In the genomic region with DNA sequence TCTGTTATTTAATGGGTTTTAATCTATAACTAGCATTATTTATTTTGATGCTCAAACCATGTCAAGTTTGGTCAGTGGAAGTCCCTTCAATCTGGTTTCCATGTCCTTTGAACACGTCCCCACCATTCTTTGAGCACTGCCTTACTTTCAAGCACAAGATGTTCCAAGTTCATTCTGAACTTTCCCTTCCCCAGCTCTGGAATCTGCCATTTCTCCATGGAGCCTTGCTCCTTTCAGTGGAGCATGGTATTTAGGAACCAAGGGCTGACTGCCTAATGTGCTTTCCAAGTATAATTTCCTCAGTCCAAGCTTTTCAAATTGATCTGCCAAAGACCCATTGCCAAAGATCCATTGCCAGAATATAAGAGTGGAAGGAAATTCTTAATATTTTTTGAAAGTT, we compare ENCODE assay signal across 9 cellular contexts. TPM values are rescaled to one million over a fixed set of nuclear protein-coding genes. Genes with fewer than 3 reads are reported as not detected.
DNase-seq lines count a peak whose midpoint lies in the region; ATAC-seq and TF ChIP-seq lines count a peak whose summit lies in the region.
"Had no signal": no experiment of that assay in that cellular context is flagged by ENCODE, and none has a peak within 500 bp of the region (broad histone marks: within the 10 kb centered on the region; RNA-seq: fewer than 3 reads in every experiment).

No MANE protein-coding gene starts in this region.

- H3K4me2 ChIP-seq in OCI-LY7 (ENCODE audit: low read length) = peak overlapping the region; percentile 73

- peak overlapping the region; percentile 65 for H3K4me3 Mint-ChIP-seq in progenitor cell of endocrine pancreas (ENCODE audit: low read depth)

- peak overlapping the region; percentile 87 for H3K4me3 ChIP-seq in GM12865 (ENCODE audit: low read depth, low read length)
- H3K4me3 ChIP-seq in OCI-LY7 (ENCODE audit: low read depth, low read length, poor library complexity, severe bottlenecking) = peak overlapping the region; percentile 77
- H3K4me3 ChIP-seq in epithelial cell of esophagus (ENCODE audit: low read length) = peak overlapping the region; percentile 95
- peak overlapping the region in 1 of 2 donors; percentile 63 for H3K4me3 ChIP-seq in gastroesophageal sphincter

- H3K4me1 ChIP-seq in OCI-LY7 (ENCODE audit: insufficient read depth, low read length, poor library complexity, severe bottlenecking) (peaks cover 16% of the 10 kb centered on the region), gastroesophageal sphincter (peaks cover 0 to 22% (median 7%) of the 10 kb centered on the region in 3 donors)

- TF ChIP-seq CTCF in GM12865 (IDR thresholded peaks at IDR 0.05; ENCODE audit: insufficient read depth, low read depth, low read length, missing control alignments) (no peak), OCI-LY7 (conservative IDR thresholded peaks at IDR 0.05; ENCODE audit: low read length) (no peak), epithelial cell of esophagus (IDR thresholded peaks at IDR 0.05; ENCODE audit: insufficient read depth, low read depth, low read length, missing control alignments) (no peak), progenitor cell of endocrine pancreas (IDR thresholded peaks at IDR 0.05; ENCODE audit: unreplicated experiment) (no peak), gastroesophageal sphincter (IDR thresholded peaks at IDR 0.05) (no peak)

- H3K9me3 ChIP-seq in OCI-LY7 (ENCODE audit: low read length) (peaks cover 28% of the 10 kb centered on the region; the same call in 1 of the 2 replicates), gastroesophageal sphincter (peaks cover 0 to 8% (median 0%) of the 10 kb centered on the region in 3 donors)
- H3K9me3 ChIP-seq: body of pancreas had no signal

- no peak for ATAC-seq in gastroesophageal sphincter

- POLR2A ChIA-PET in OCI-LY7 (lab: Charles Lee) = interaction anchor here (2.1 to 2.2 kb wide), 2 partner anchors 23 to 25 kb away, joined by 5 to 8 read pairs; no protein-coding TSS in a partner anchor

- intact Hi-C loops in OCI-LY7 (cut with micrococcal nuclease; ENCODE audit: unreplicated experiment) = loop anchor here (1.0 kb wide), 1 partner anchor 24 kb away; the partner anchor contains the start of gene PSMC4

- H3K9me3 Mint-ChIP-seq in progenitor cell of endocrine pancreas (ENCODE audit: low read depth) = peaks cover 3% of the 10 kb centered on the region

- H2AFZ ChIP-seq in OCI-LY7 (ENCODE audit: low read length) = no peak overlapping the region

- DNase-seq in GM12865 (ENCODE audit: low read depth) (no peak), OCI-LY7 (ENCODE audit: low spot score) (no peak), epithelial cell of esophagus (ENCODE audit: low read depth) (no peak), progenitor cell of endocrine pancreas (ENCODE audit: low spot score, unreplicated experiment) (no peak), NCI-H1694 (lab: John Stamatoyannopoulos, UW) (no peak), germinal center (ENCODE audit: low spot score) (no peak), KBM-7 (no peak)

- no peaks in the 10 kb centered on the region for H3K9me2 ChIP-seq in OCI-LY7 (ENCODE audit: insufficient read depth, low read length)

- H3K4me1 Mint-ChIP-seq in progenitor cell of endocrine pancreas (ENCODE audit: low read depth) = peaks cover 17% of the 10 kb centered on the region

- CTCF ChIA-PET in OCI-LY7 (lab: Charles Lee; ENCODE audit: unreplicated experiment) = no interaction called here

- BruUV-seq in OCI-LY7 (replicated peaks; lab: Mats Ljungman, UMichigan) = no TSS peak

- TF ChIP-seq POLR2A in gastroesophageal sphincter (IDR thresholded peaks at IDR 0.05) = no peak

- H4K20me1 ChIP-seq in OCI-LY7 (ENCODE audit: insufficient read depth, low read length) = no peaks in the 10 kb centered on the region

- no peaks in the 10 kb centered on the region for H3K27me3 Mint-ChIP-seq in progenitor cell of endocrine pancreas

- peaks cover 18% of the 10 kb centered on the region; the same call in 1 of the 2 replicates for H3K79me2 ChIP-seq in OCI-LY7 (ENCODE audit: insufficient read depth, low read depth, low read length)

- TF ChIP-seq EP300 in gastroesophageal sphincter (IDR thresholded peaks at IDR 0.05) = no peak

- no peaks in the 10 kb centered on the region for H3K27me3 ChIP-seq in gastroesophageal sphincter
- H3K27me3 ChIP-seq: body of pancreas had no signal

- H3K27ac Mint-ChIP-seq in progenitor cell of endocrine pancreas = no peak overlapping the region

- peaks cover 17% of the 10 kb centered on the region; the same call in 1 of the 2 replicates for H3K36me3 ChIP-seq in OCI-LY7 (ENCODE audit: insufficient read depth, low read length)
- H3K36me3 ChIP-seq in gastroesophageal sphincter = peaks cover 0 to 12% of the 10 kb centered on the region in 2 donors

- peaks cover 5% of the 10 kb centered on the region for H3K36me3 Mint-ChIP-seq in progenitor cell of endocrine pancreas (ENCODE audit: insufficient read depth)

- in situ Hi-C loops in KBM-7 (cut with MboI; ENCODE audit: low pct_unique_long_range_greater_than_20kb, low sequenced_read_pairs) = no loop called here

- H3K27ac ChIP-seq in OCI-LY7 (ENCODE audit: low read depth, low read length, poor library complexity, severe bottlenecking) (no peak overlapping the region), gastroesophageal sphincter (peak overlapping the region in 2 of 4 donors; percentile 87 to 92)

- WGBS in gastroesophageal sphincter (ENCODE audit: low coverage in 1 of 2), 2 donors = 60% methylated on average over 1 of the region's 1 CpG

RNA-seq across cellular contexts. Expression of gene ZNF546, which starts 1.1 kb away (rescaled TPM):
- total RNA-seq in OCI-LY7 (2014; rRNA removed; shearing (Covaris generic)) = 2.3 and 5.0 TPM in 2 replicates
- 9.3 and 11.5 TPM in 2 replicates for total RNA-seq in OCI-LY7 (2022)
- 5.1 and 5.9 TPM in 2 replicates for total RNA-seq in progenitor cell of endocrine pancreas
- total RNA-seq in gastroesophageal sphincter = 10 to 100 TPM in 1 of 4 donors, 1 to 10 TPM in 3; 5.2 to 17.7 (median 7.5) TPM

RNA-seq across cellular contexts. Expression of gene PSMC4, which starts 24.8 kb away (rescaled TPM):
- total RNA-seq in OCI-LY7 (2014; rRNA removed; shearing (Covaris generic)) = 82.3 and 94.3 TPM in 2 replicates
- total RNA-seq in OCI-LY7 (2022) = 73.6 and 78.0 TPM in 2 replicates
- total RNA-seq in progenitor cell of endocrine pancreas = 95.9 and 100 TPM in 2 replicates
- 100 to 1,000 TPM in 1 of 4 donors, 10 to 100 TPM in 3; 75.2 to 104 (median 94.7) TPM for total RNA-seq in gastroesophageal sphincter
